ENCODE assay signal across 9 cellular contexts in the genomic region with DNA sequence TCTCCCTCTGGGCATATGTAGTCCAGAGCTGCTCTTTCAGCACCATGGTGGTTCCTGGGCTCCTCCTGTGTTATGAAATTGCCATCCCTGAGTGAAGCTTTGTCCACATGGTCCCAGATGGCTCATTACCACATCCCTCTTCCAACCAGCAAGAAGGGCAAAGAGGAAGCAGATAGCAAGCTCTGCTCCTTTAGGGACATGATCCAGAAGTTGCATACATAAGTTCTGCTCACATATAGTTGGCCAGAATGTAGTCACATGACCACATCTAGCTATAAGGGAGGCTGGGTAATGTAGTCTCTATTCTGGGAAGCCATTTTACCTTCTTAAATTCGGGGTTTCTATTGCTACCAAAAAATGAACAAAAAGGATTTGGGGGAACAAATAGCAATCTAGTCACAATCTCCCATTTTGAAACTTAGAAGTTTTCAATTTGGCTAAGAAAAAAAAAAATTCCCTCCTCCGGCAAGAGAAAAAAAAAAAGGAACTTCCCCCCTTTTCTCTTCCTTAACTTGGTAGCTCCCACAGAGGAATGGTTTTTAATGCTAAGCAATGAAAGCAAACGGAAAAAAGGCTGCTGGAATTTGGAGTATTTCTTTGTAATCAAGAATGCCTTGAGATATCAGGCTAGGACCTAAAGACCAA.
DNase-seq lines count a peak whose midpoint lies in the region; ATAC-seq and TF ChIP-seq lines count a peak whose summit lies in the region.
"Had no signal": no experiment of that assay in that cellular context is flagged by ENCODE, and none has a peak within 500 bp of the region (broad histone marks: within the 10 kb centered on the region; RNA-seq: fewer than 3 reads in every experiment).

No MANE protein-coding gene starts in this region.

- H3K4me3 ChIP-seq in heart right ventricle (peak overlapping the region in 2 of 10 donors; percentile 5 to 42), retinal pigment epithelial cell (ENCODE audit: low read length) (no peak overlapping the region)

- H3K27ac ChIP-seq in heart right ventricle, result peak overlapping the region in 1 of 10 donors; percentile 54

- WGBS in heart right ventricle, 2 donors, result 11 to 24% methylated on average over 3 of the region's 3 CpGs

- TF ChIP-seq CTCF in heart right ventricle (IDR thresholded peaks at IDR 0.05) (no peak), retinal pigment epithelial cell (conservative IDR thresholded peaks at IDR 0.05; ENCODE audit: low read depth, low read length) (no peak)

- no peaks in the 10 kb centered on the region for H3K4me1 Mint-ChIP-seq in T-helper 2 cell treated with Interferon-gamma antibody and Interleukin-4, amounts not matched to agents 5 μg/mL and 100 μg/mL, for 36 hours (ENCODE audit: low read depth)
- H3K4me1 Mint-ChIP-seq: immature natural killer cell had no signal

- H3K27me3 Mint-ChIP-seq in T-helper 2 cell treated with Interferon-gamma antibody and Interleukin-4, amounts not matched to agents 5 μg/mL and 100 μg/mL, for 36 hours (ENCODE audit: low read depth), result no peaks in the 10 kb centered on the region

- H3K9me3 ChIP-seq in heart right ventricle, result no peaks in the 10 kb centered on the region

- TF ChIP-seq RAD21 in Ishikawa (IDR thresholded peaks at IDR 0.05; ENCODE audit: low read depth), result no peak

- TF ChIP-seq EP300 in Ishikawa (IDR thresholded peaks at IDR 0.05; ENCODE audit: borderline replicate concordance), result no peak

- H3K4me3 Mint-ChIP-seq in T-helper 2 cell treated with Interferon-gamma antibody and Interleukin-4, amounts not matched to agents 5 μg/mL and 100 μg/mL, for 36 hours, result peak overlapping the region; percentile 51

- intact Hi-C loops in heart right ventricle (cut with DNase I), result no loop called here

- no peaks in the 10 kb centered on the region for H3K36me3 ChIP-seq in heart right ventricle

- ATAC-seq in heart right ventricle, result peak; percentile 74 to 94 (median 84)
- no peak for ATAC-seq in HG03139 (IDR thresholded peaks at IDR 0.05; ENCODE audit: unreplicated experiment)
- ATAC-seq in HG02970 (IDR thresholded peaks at IDR 0.05; ENCODE audit: low FRiP score, unreplicated experiment), result no peak

- no peaks in the 10 kb centered on the region for H3K4me1 ChIP-seq in heart right ventricle

- no peaks in the 10 kb centered on the region for H3K36me3 Mint-ChIP-seq in T-helper 2 cell treated with Interferon-gamma antibody and Interleukin-4, amounts not matched to agents 5 μg/mL and 100 μg/mL, for 36 hours (ENCODE audit: low read depth)
- H3K36me3 Mint-ChIP-seq: immature natural killer cell had no signal

- no peak overlapping the region for H3K27ac Mint-ChIP-seq in T-helper 2 cell treated with Interferon-gamma antibody and Interleukin-4, amounts not matched to agents 5 μg/mL and 100 μg/mL, for 36 hours
- H3K27ac Mint-ChIP-seq: immature natural killer cell had no signal

- H3K27me3 ChIP-seq in heart right ventricle, result peaks cover 0 to 17% (median 0%) of the 10 kb centered on the region in 7 donors

- DNase-seq in DMS114 treated with DMSO at 0.1 percent for 48 hours (lab: John Stamatoyannopoulos, UW; ENCODE audit: unreplicated experiment) (peak; percentile 5), heart right ventricle (peak in 1 of 2 donors; percentile 4), retinal pigment epithelial cell (ENCODE audit: low read depth) (peak; percentile 50)
- no peak for DNase-seq in T-helper 2 cell treated with Interferon-gamma antibody and Interleukin-4, amounts not matched to agents 5 μg/mL and 100 μg/mL, for 36 hours (ENCODE audit: low spot score)
- no peak for DNase-seq in stimulated activated CD4-positive, alpha-beta T cell treated with anti-CD3 and anti-CD28 coated beads, Interleukin-4, amount 100 ng/mL, for 24 hours

- H3K9me3 Mint-ChIP-seq in T-helper 2 cell treated with Interferon-gamma antibody and Interleukin-4, amounts not matched to agents 5 μg/mL and 100 μg/mL, for 36 hours, result no peaks in the 10 kb centered on the region
- H3K9me3 Mint-ChIP-seq: immature natural killer cell had no signal

TF ChIP-seq in Ishikawa, 13 proteins besides CTCF, POLR2A, EP300 and RAD21:
- TF ChIP-seq, protein P1, sequence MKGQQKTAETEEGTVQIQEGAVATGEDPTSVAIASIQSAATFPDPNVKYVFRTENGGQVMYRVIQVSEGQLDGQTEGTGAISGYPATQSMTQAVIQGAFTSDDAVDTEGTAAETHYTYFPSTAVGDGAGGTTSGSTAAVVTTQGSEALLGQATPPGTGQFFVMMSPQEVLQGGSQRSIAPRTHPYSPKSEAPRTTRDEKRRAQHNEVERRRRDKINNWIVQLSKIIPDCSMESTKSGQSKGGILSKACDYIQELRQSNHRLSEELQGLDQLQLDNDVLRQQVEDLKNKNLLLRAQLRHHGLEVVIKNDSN (IDR thresholded peaks at IDR 0.05), result peak; percentile 91
- TF ChIP-seq FOXM1 (IDR thresholded peaks at IDR 0.05; ENCODE audit: borderline replicate concordance, low read depth), result no peak
- peak; percentile 83 for TF ChIP-seq YY1 (IDR thresholded peaks at IDR 0.05; ENCODE audit: low read depth)
- TF ChIP-seq EGR1 (IDR thresholded peaks at IDR 0.05), result no peak

Comparison
In these comparisons a context has a peak if more than half of its experiments do, and no peak if none do; other contexts are left out.
1. DNase-seq: peak in DMS114 treated with DMSO at 0.1 percent for 48 hours (single experiment) and retinal pigment epithelial cell (single experiment); none in T-helper 2 cell treated with Interferon-gamma antibody and Interleukin-4, amounts not matched to agents 5 μg/mL and 100 μg/mL, for 36 hours (single experiment) and stimulated activated CD4-positive, alpha-beta T cell treated with anti-CD3 and anti-CD28 coated beads, Interleukin-4, amount 100 ng/mL, for 24 hours (single experiment).
2. ATAC-seq: peak in heart right ventricle (8 of 8); none in HG03139 (single experiment) and HG02970 (single experiment).